ENCODE assay signal across 31 cellular contexts in the genomic region with DNA sequence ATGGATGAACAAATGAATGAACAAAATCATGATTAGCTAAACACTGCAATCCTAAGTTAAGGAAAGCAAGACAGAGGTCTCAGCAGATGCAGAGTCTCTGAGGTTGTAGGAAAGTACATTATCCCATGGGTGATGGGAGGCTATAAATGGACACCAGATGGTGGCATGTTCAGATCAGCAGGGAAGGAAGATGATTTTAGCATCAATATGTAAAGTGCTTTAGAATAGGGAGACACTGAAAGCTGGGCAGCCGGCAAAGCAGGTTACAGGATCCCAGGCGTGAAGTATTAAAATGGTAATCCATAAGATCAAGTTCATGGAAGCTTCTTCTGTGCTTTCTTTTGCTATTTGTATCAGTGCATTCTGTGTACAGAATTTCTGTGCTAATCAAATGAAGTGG.
DNase-seq lines count a peak whose midpoint lies in the region; ATAC-seq and TF ChIP-seq lines count a peak whose summit lies in the region.
"Had no signal": no experiment of that assay in that cellular context is flagged by ENCODE, and none has a peak within 500 bp of the region (broad histone marks: within the 10 kb centered on the region; RNA-seq: fewer than 3 reads in every experiment).

No MANE protein-coding gene starts in this region.

- H3K4me3 ChIP-seq in BLaER1 (no peak overlapping the region; the same call in 1 of the 2 replicates), WERI-Rb-1 (ENCODE audit: low read depth, low read length) (no peak overlapping the region; the same call in 1 of the 2 replicates), brain microvascular endothelial cell (ENCODE audit: low read depth, low read length) (no peak overlapping the region)
- H3K4me3 ChIP-seq: cardiac muscle cell, GM23338, SJSA1, transverse colon had no signal

- no peaks in the 10 kb centered on the region for H4K20me1 ChIP-seq in BLaER1

- H3K27ac ChIP-seq in BLaER1 = peak overlapping the region; percentile 35; the same call in 1 of the 2 replicates
- peak overlapping the region; percentile 66 for H3K27ac ChIP-seq in WERI-Rb-1
- no peak overlapping the region for H3K27ac ChIP-seq in brain microvascular endothelial cell
- H3K27ac ChIP-seq: cardiac muscle cell, SJSA1, transverse colon had no signal

- H3K9ac ChIP-seq in BLaER1 = peak overlapping the region; percentile 46; the same call in 1 of the 2 replicates

- H3K4me1 ChIP-seq in BLaER1 = peaks cover 37% of the 10 kb centered on the region
- H3K4me1 ChIP-seq: SJSA1 had no signal

- ATAC-seq in GM21737 (IDR thresholded peaks at IDR 0.05; ENCODE audit: unreplicated experiment) (no peak), GM21786 (IDR thresholded peaks at IDR 0.05; ENCODE audit: unreplicated experiment) (no peak)
- ATAC-seq: effector memory CD8-positive, alpha-beta T cell; GM23338; left colon; T-cell had no signal

- H3K9me3 ChIP-seq in BLaER1 (no peaks in the 10 kb centered on the region), WERI-Rb-1 (ENCODE audit: severe bottlenecking) (no peaks in the 10 kb centered on the region)
- H3K9me3 ChIP-seq: SJSA1, transverse colon had no signal

- DNase-seq in DMS 273 treated with DMSO at 0.1 percent for 48 hours (lab: John Stamatoyannopoulos, UW) (peak; percentile 78), NCI-H345 (lab: John Stamatoyannopoulos, UW) (peak; percentile 44), WERI-Rb-1 (peak; percentile 81), brain microvascular endothelial cell (no peak), hepatic stellate cell (ENCODE audit: low spot score) (no peak)
- DNase-seq: ACHN; activated CD4-positive, alpha-beta T cell treated with anti-CD3 and anti-CD28 coated beads for 48 hours; activated effector memory CD4-positive, alpha-beta T cell treated with anti-CD3 and anti-CD28 coated beads, Interleukin-2, amount 50 U/mL, for 16 hours; activated naive CD8-positive, alpha-beta T cell treated with anti-CD3 and anti-CD28 coated beads for 36 hours; activated T-cell treated with anti-CD3 and anti-CD28 coated beads, Interleukin-2, amount 50 U/mL, for 1 hour; aorta; cortex of kidney; DMS79; effector memory CD8-positive, alpha-beta T cell; erythroblast; GF-D8; left colon; NCI-H1105 treated with DMSO at 0.1 percent for 48 hours; NCI-H2081 treated with DMSO at 0.1 percent for 48 hours; NCI-H774; nephron progenitor cell; RPMI8226; stimulated activated CD4-positive, alpha-beta T cell treated with anti-CD3 and anti-CD28 coated beads, Interleukin-4, amount 100 ng/mL, for 4 hours; T-cell; transverse colon had no signal

- no peaks in the 10 kb centered on the region for H3K36me3 ChIP-seq in BLaER1
- no peaks in the 10 kb centered on the region for H3K36me3 ChIP-seq in WERI-Rb-1
- H3K36me3 ChIP-seq in brain microvascular endothelial cell (replicated peaks) = no peaks in the 10 kb centered on the region
- H3K36me3 ChIP-seq: cardiac muscle cell, SJSA1, transverse colon had no signal

- in situ Hi-C loops in brain microvascular endothelial cell (cut with HindIII; ENCODE audit: low pct_ligation_motif_present, low sequenced_read_pairs) = no loop called here

- TF ChIP-seq CTCF in WERI-Rb-1 (IDR thresholded peaks at IDR 0.05; ENCODE audit: low read depth, low read length) = no peak
- TF ChIP-seq CTCF in brain microvascular endothelial cell (IDR thresholded peaks at IDR 0.05; ENCODE audit: low read depth, low read length, missing control alignments) = no peak

- no peaks in the 10 kb centered on the region for H3K27me3 ChIP-seq in BLaER1
- H3K27me3 ChIP-seq in WERI-Rb-1 (ENCODE audit: insufficient read depth, low read depth, severe bottlenecking) = no peaks in the 10 kb centered on the region
- no peaks in the 10 kb centered on the region for H3K27me3 ChIP-seq in brain microvascular endothelial cell (replicated peaks)
- H3K27me3 ChIP-seq: transverse colon had no signal

- H3K4me2 ChIP-seq in BLaER1 = peak overlapping the region; percentile 69
- H3K4me2 ChIP-seq: GM23338 had no signal

Comparison
In these comparisons a context has a peak if more than half of its experiments do, and no peak if none do; other contexts are left out.
1. DNase-seq: peak in DMS 273 treated with DMSO at 0.1 percent for 48 hours (single experiment), NCI-H345 (single experiment) and WERI-Rb-1 (single experiment); none in brain microvascular endothelial cell (single experiment) and hepatic stellate cell (single experiment).